Comparison of ENCODE assay signal across 1 cellular context in the genomic region with DNA sequence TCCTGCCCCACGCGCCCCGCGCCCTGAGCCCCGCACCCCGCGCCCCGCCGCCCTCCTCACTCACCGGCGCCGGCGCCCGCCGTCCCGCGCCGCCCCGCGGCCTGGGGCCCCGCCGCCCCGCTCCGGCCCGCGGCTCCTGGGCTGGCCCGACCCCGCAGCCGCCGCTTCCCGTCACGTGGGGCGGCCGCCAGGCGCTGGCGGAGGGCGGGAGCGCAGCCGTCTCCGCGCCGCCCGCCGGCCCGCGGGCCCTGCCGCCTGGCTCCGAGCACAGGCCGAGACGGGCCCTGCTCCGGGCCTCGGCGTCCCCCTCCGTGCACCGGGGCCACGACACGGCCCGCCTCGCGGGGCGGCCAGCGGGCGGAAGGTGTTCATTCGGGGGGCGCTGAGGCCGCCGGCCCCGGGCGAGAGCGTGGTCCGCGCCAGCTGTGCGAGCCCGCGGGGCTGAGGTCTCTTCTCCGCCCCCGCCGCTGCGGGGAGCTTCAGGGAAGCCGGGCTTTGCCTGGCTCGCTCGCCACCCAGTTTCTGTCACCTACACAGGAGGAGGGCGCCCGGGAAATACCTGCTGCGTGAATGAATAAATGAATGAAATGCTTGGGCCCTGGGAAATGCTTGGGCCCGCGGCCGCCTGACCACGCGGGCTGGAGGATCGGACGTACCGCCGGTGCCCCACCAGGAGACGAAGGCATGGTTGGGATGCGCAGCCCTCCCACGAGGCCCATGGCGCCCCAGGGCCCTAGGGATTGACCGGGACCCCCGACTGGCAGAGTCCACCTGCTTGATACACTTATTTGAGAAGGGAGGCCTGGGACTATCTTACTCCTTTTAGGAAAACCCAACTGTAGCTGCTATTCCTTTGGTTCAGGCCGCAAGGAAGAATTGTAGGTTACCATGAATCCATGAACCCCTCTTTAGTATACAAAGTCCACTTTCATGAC.
TF ChIP-seq lines count a peak whose summit lies in the region.

Gene TGFBRAP1, minus strand, starts transcription at position 175 of the 935 bp plus-strand sequence. CDS start 21,434 bp downstream, outside the sequence.

TF ChIP-seq in HepG2, 621 proteins besides CTCF, POLR2A, EP300 and RAD21 (continued from another document and continues in another):
- TF ChIP-seq, protein P1, sequence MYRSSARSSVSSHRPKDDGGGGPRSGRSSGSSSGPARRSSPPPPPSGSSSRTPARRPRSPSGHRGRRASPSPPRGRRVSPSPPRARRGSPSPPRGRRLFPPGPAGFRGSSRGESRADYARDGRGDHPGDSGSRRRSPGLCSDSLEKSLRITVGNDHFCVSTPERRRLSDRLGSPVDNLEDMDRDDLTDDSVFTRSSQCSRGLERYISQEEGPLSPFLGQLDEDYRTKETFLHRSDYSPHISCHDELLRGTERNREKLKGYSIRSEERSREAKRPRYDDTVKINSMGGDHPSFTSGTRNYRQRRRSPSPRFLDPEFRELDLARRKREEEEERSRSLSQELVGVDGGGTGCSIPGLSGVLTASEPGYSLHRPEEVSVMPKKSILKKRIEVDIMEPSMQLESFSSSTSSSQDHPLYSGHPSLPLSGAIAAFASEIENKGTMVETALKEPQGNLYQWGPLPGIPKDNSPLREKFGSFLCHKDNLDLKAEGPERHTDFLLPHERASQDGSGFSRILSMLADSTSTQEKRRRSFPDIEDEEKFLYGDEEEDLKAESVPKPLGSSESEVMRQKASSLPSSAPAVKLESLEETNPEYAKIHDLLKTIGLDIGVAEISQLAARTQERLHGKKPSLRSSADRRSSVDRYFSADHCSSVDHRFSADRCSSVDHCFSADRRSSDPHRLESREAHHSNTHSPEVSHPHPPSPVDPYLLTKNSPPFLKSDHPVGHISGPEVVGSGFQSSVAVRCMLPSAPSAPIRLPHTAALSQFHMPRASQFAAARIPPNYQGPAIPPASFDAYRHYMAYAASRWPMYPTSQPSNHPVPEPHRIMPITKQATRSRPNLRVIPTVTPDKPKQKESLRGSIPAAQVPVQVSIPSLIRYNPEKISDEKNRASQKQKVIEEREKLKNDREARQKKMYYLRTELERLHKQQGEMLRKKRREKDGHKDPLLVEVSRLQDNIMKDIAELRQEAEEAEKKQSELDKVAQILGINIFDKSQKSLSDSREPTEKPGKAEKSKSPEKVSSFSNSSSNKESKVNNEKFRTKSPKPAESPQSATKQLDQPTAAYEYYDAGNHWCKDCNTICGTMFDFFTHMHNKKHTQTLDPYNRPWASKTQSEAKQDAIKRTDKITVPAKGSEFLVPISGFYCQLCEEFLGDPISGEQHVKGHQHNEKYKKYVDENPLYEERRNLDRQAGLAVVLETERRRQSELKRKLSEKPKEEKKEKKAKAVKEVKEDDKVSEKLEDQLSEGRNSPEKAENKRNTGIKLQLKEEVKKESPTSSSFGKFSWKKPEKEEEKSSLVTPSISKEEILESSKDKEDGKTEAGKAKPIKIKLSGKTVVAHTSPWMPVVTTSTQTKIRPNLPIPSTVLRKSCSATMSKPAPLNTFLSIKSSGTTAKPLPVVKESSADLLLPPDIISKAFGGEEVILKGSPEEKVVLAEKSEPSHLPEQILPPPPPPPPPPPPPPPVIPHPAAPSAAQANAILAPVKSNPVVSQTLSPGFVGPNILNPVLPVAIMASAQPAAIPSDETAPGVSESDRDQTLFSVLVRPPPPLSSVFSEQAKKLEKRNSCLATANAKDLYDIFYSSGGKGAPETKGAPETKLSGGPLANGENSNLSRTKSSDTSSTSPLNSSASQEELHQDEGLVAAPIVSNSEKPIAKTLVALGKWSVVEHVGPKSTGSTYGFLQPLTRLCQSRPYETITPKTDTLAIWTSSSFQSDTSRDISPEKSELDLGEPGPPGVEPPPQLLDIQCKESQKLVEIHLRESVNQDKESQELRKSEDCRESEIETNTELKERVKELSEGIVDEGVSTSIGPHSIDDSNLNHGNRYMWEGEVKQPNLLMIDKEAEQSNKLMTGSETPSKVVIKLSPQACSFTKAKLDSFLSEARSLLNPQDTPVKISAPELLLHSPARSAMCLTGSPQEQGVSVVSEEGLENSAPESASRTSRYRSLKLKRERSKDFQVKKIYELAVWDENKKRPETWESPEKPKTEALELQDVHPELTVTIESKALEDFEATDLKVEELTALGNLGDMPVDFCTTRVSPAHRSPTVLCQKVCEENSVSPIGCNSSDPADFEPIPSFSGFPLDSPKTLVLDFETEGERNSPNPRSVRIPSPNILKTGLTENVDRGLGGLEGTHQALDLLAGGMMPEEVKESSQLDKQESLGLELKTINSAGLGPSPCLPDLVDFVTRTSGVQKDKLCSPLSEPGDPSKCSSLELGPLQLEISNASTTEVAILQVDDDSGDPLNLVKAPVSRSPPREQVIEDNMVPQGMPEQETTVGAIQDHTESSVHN (CRISPR knock-in tag; IDR thresholded peaks at IDR 0.05): no peak
- no peak for TF ChIP-seq ZNF282 (IDR thresholded peaks at IDR 0.05; ENCODE audit: partially characterized antibody)
- TF ChIP-seq, protein P2, sequence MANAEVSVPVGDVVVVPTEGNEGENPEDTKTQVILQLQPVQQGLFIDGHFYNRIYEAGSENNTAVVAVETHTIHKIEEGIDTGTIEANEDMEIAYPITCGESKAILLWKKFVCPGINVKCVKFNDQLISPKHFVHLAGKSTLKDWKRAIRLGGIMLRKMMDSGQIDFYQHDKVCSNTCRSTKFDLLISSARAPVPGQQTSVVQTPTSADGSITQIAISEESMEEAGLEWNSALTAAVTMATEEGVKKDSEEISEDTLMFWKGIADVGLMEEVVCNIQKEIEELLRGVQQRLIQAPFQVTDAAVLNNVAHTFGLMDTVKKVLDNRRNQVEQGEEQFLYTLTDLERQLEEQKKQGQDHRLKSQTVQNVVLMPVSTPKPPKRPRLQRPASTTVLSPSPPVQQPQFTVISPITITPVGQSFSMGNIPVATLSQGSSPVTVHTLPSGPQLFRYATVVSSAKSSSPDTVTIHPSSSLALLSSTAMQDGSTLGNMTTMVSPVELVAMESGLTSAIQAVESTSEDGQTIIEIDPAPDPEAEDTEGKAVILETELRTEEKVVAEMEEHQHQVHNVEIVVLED (CRISPR knock-in tag; IDR thresholded peaks at IDR 0.05; ENCODE audit: borderline replicate concordance): 0 out of 2 replicates have a peak, but pooled peaks have one; percentile 35
- TF ChIP-seq ZNF12 (CRISPR knock-in tag; IDR thresholded peaks at IDR 0.05): no peak
- 0 out of 2 replicates have a peak, but pooled peaks have one; percentile 40 for TF ChIP-seq ZNF430 (CRISPR knock-in tag; IDR thresholded peaks at IDR 0.05)
- peak; percentile 89 for TF ChIP-seq RBM39 (IDR thresholded peaks at IDR 0.05; ENCODE audit: low read depth, low read length, poor library complexity, severe bottlenecking)
- TF ChIP-seq JUNB (CRISPR knock-in tag; IDR thresholded peaks at IDR 0.05; ENCODE audit: borderline replicate concordance): no peak
- TF ChIP-seq, protein P3, sequence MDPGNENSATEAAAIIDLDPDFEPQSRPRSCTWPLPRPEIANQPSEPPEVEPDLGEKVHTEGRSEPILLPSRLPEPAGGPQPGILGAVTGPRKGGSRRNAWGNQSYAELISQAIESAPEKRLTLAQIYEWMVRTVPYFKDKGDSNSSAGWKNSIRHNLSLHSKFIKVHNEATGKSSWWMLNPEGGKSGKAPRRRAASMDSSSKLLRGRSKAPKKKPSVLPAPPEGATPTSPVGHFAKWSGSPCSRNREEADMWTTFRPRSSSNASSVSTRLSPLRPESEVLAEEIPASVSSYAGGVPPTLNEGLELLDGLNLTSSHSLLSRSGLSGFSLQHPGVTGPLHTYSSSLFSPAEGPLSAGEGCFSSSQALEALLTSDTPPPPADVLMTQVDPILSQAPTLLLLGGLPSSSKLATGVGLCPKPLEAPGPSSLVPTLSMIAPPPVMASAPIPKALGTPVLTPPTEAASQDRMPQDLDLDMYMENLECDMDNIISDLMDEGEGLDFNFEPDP (CRISPR knock-in tag; conservative IDR thresholded peaks at IDR 0.05): peak; percentile 94; the same call in 1 of the 2 replicates
- peak; percentile 55; the same call in 1 of the 2 replicates for TF ChIP-seq SMAD1 (CRISPR knock-in tag; IDR thresholded peaks at IDR 0.05; ENCODE audit: borderline replicate concordance, low read depth)
- peak; percentile 71; the same call in 1 of the 2 replicates for TF ChIP-seq HIVEP1 (CRISPR knock-in tag; IDR thresholded peaks at IDR 0.05)
- TF ChIP-seq CERS6 (CRISPR knock-in tag; IDR thresholded peaks at IDR 0.05): no peak
- TF ChIP-seq FOXO1 (CRISPR knock-in tag; IDR thresholded peaks at IDR 0.05): no peak
- 0 out of 2 replicates have a peak, but pooled peaks have one; percentile 43 for TF ChIP-seq HNRNPL (IDR thresholded peaks at IDR 0.05; ENCODE audit: low read depth, low read length)
- TF ChIP-seq, protein P4, sequence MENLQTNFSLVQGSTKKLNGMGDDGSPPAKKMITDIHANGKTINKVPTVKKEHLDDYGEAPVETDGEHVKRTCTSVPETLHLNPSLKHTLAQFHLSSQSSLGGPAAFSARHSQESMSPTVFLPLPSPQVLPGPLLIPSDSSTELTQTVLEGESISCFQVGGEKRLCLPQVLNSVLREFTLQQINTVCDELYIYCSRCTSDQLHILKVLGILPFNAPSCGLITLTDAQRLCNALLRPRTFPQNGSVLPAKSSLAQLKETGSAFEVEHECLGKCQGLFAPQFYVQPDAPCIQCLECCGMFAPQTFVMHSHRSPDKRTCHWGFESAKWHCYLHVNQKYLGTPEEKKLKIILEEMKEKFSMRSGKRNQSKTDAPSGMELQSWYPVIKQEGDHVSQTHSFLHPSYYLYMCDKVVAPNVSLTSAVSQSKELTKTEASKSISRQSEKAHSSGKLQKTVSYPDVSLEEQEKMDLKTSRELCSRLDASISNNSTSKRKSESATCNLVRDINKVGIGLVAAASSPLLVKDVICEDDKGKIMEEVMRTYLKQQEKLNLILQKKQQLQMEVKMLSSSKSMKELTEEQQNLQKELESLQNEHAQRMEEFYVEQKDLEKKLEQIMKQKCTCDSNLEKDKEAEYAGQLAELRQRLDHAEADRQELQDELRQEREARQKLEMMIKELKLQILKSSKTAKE (CRISPR knock-in tag; IDR thresholded peaks at IDR 0.05; ENCODE audit: borderline replicate concordance): no peak
- TF ChIP-seq FOSL2 (CRISPR knock-in tag; IDR thresholded peaks at IDR 0.05): no peak; the same call in 1 of the 2 replicates
- TF ChIP-seq, protein P5, sequence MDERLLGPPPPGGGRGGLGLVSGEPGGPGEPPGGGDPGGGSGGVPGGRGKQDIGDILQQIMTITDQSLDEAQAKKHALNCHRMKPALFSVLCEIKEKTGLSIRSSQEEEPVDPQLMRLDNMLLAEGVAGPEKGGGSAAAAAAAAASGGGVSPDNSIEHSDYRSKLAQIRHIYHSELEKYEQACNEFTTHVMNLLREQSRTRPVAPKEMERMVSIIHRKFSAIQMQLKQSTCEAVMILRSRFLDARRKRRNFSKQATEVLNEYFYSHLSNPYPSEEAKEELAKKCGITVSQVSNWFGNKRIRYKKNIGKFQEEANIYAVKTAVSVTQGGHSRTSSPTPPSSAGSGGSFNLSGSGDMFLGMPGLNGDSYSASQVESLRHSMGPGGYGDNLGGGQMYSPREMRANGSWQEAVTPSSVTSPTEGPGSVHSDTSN (CRISPR knock-in tag; IDR thresholded peaks at IDR 0.05): no peak
- no peak for TF ChIP-seq RBM22 (optimal IDR thresholded peaks at IDR 0.05; ENCODE audit: low read length)
- TF ChIP-seq BHLHE40 (IDR thresholded peaks at IDR 0.05; ENCODE audit: low read length): peak; percentile 44; the same call in 1 of the 2 replicates
- TF ChIP-seq GATA4 (IDR thresholded peaks at IDR 0.05; ENCODE audit: borderline replicate concordance, low read depth): peak; percentile 18; the same call in 1 of the 2 replicates
- TF ChIP-seq GTF2F1 (IDR thresholded peaks at IDR 0.05; ENCODE audit: low read length): no peak
- peak; percentile 50; the same call in 1 of the 2 replicates for TF ChIP-seq ZNF333 (CRISPR knock-in tag; IDR thresholded peaks at IDR 0.05; ENCODE audit: borderline replicate concordance)
- peak; percentile 57 for TF ChIP-seq FOXP4 (CRISPR knock-in tag; IDR thresholded peaks at IDR 0.05)
- no peak for TF ChIP-seq ZNF362 (CRISPR knock-in tag; IDR thresholded peaks at IDR 0.05; ENCODE audit: borderline replicate concordance)
- TF ChIP-seq ZSCAN29 (CRISPR knock-in tag; conservative IDR thresholded peaks at IDR 0.05): peak; percentile 54; the same call in 1 of the 2 replicates
- TF ChIP-seq CREB1 (IDR thresholded peaks at IDR 0.05): no peak
- TF ChIP-seq CREB1 (CRISPR knock-in tag; IDR thresholded peaks at IDR 0.05): 0 out of 2 replicates have a peak, but pooled peaks have one; percentile 31
- TF ChIP-seq TGIF2 (CRISPR knock-in tag; IDR thresholded peaks at IDR 0.05): 0 out of 2 replicates have a peak, but pooled peaks have one; percentile 18
- TF ChIP-seq SOX6 (IDR thresholded peaks at IDR 0.05): no peak
- no peak for TF ChIP-seq SOX6 (CRISPR knock-in tag; IDR thresholded peaks at IDR 0.05)
